9 cellular contexts compared by ENCODE assay signal in the genomic region with DNA sequence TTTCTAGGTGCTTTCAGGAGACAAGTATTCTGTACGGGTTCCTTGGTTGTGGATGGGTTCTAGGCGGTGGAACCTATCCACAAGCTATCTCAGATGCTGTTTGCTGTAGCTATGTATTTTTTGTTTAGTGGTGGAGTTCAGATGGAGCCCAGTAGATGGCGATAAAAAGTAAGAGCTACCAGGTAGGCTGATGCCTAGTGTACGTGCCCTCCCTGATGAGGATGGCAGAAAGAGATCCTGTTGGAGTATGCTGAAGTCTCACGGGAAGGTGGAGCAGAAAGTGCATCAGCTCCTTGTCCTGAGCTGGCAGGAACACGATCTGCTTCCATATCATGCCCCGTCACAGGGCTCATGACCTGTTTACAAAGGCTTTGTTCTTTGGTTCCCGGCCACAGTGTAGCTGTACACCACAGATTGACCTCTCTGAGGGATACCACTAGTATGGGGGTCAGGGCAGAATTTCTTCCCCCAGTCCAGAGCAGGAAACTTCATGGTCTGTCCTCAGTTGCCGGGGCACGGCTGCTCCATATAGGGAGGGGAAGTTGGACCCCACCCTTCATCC. TPM values are rescaled to one million over a fixed set of nuclear protein-coding genes. Genes with fewer than 3 reads are reported as not detected.
DNase-seq lines count a peak whose midpoint lies in the region; ATAC-seq and TF ChIP-seq lines count a peak whose summit lies in the region.
"Had no signal": no experiment of that assay in that cellular context is flagged by ENCODE, and none has a peak within 500 bp of the region (broad histone marks: within the 10 kb centered on the region; RNA-seq: fewer than 3 reads in every experiment).

No MANE protein-coding gene starts in this region.

- H3K4me1 Mint-ChIP-seq in glutamatergic neuron (ENCODE audit: low read depth, unreplicated experiment) = no peaks in the 10 kb centered on the region

- WGBS in psoas muscle, 3 donors = 25 to 32% (median 26%) methylated on average over 10 of the region's 10 CpGs

- H3K4me1 ChIP-seq in DOHH2 (ENCODE audit: control insufficient read depth, low read length) = no peaks in the 10 kb centered on the region
- H3K4me1 ChIP-seq in psoas muscle = no peaks in the 10 kb centered on the region

- H3K4me3 Mint-ChIP-seq in glutamatergic neuron (ENCODE audit: unreplicated experiment) = no peak overlapping the region
- H3K4me3 Mint-ChIP-seq: dendritic cell treated with granulocyte-macrophage colony-stimulating factor and Interleukin-4, amounts not matched to agents 40 ng/mL and 50 ng/mL, for 4 days had no signal

- DNase-seq in NCI-H2107 treated with DMSO at 0.1 percent for 48 hours (lab: John Stamatoyannopoulos, UW; ENCODE audit: unreplicated experiment) (peak; percentile 70), glutamatergic neuron (no peak), psoas muscle (no peak)
- DNase-seq in stimulated activated CD4-positive, alpha-beta T cell treated with anti-CD3 and anti-CD28 coated beads, Interleukin-2, amount 100 ng/mL, for 24 hours = no peak

- no peaks in the 10 kb centered on the region for H3K9me3 Mint-ChIP-seq in glutamatergic neuron (ENCODE audit: unreplicated experiment)

- intact Hi-C loops in psoas muscle (cut with DNase I) = loop anchor here in 1 of 2 donors (10.0 kb wide), 1 partner anchor 226 kb away; the partner anchor contains the start of gene RANBP3L

- no peaks in the 10 kb centered on the region for H3F3A ChIP-seq in DOHH2 (ENCODE audit: control insufficient read depth, insufficient read depth)

- H3K27me3 ChIP-seq in DOHH2 (ENCODE audit: control insufficient read depth, low read length) = peaks cover 2% of the 10 kb centered on the region; the same call in 1 of the 2 replicates
- H3K27me3 ChIP-seq in psoas muscle (ENCODE audit: insufficient read depth in 3 of 3, low read length in 2 of 3) = no peaks in the 10 kb centered on the region

- H3K4me3 ChIP-seq in DOHH2 (ENCODE audit: low read length) (no peak overlapping the region), WI38 (ENCODE audit: low read depth, low read length) (no peak overlapping the region), psoas muscle (no peak overlapping the region)

- no peaks in the 10 kb centered on the region for H3K9me3 ChIP-seq in DOHH2 (ENCODE audit: control insufficient read depth, insufficient read depth, low read length)
- no peaks in the 10 kb centered on the region for H3K9me3 ChIP-seq in psoas muscle

- ATAC-seq in GM19324 (IDR thresholded peaks at IDR 0.05; ENCODE audit: low FRiP score, unreplicated experiment) (peak; percentile 81), HG03139 (IDR thresholded peaks at IDR 0.05; ENCODE audit: unreplicated experiment) (peak; percentile 86), psoas muscle (peak in 3 of 4 donors; percentile 13 to 54 (median 49))

- H4K20me1 ChIP-seq in DOHH2 (ENCODE audit: control insufficient read depth, insufficient read depth, low read depth, low read length) = no peaks in the 10 kb centered on the region

- H3K27ac Mint-ChIP-seq in glutamatergic neuron (ENCODE audit: unreplicated experiment) = no peak overlapping the region
- H3K27ac Mint-ChIP-seq: dendritic cell treated with granulocyte-macrophage colony-stimulating factor and Interleukin-4, amounts not matched to agents 40 ng/mL and 50 ng/mL, for 4 days had no signal

- no peaks in the 10 kb centered on the region for H3K36me3 Mint-ChIP-seq in glutamatergic neuron (ENCODE audit: unreplicated experiment)

- H3K36me3 ChIP-seq in DOHH2 (ENCODE audit: control insufficient read depth, low read length) (no peaks in the 10 kb centered on the region), psoas muscle (ENCODE audit: insufficient read depth in 1 of 2, low read depth in 1 of 2) (no peaks in the 10 kb centered on the region)

- H3K79me2 ChIP-seq in DOHH2 (ENCODE audit: control insufficient read depth, low read length) = no peaks in the 10 kb centered on the region

- H3K9me2 ChIP-seq in DOHH2 (replicated peaks; ENCODE audit: control insufficient read depth, low read length) = no peaks in the 10 kb centered on the region

- no peak overlapping the region for H3K4me2 ChIP-seq in DOHH2 (ENCODE audit: low read length)

- H3K27me3 Mint-ChIP-seq in glutamatergic neuron (ENCODE audit: unreplicated experiment) = no peaks in the 10 kb centered on the region

- H3K27ac ChIP-seq in DOHH2 (ENCODE audit: low read depth, low read length) (no peak overlapping the region), psoas muscle (no peak overlapping the region)

- TF ChIP-seq CTCF in DOHH2 (IDR thresholded peaks at IDR 0.05; ENCODE audit: low read depth, low read length, poor library complexity, severe bottlenecking) = peak; percentile 82
- peak; percentile 71 for TF ChIP-seq CTCF in WI38 (IDR thresholded peaks at IDR 0.05; ENCODE audit: low read depth, low read length)
- TF ChIP-seq CTCF in glutamatergic neuron (IDR thresholded peaks at IDR 0.05; ENCODE audit: partially characterized antibody, unreplicated experiment) = peak; percentile 72
- peak; percentile 50 for TF ChIP-seq CTCF in psoas muscle (IDR thresholded peaks at IDR 0.05)

RNA-seq across cellular contexts. Expression of gene UGT3A2, which starts 12.6 kb away (rescaled TPM):
- 0.37 TPM for total RNA-seq in glutamatergic neuron (ENCODE audit: unreplicated experiment)
- total RNA-seq in psoas muscle = not detected
- polyA plus RNA-seq in psoas muscle = not detected
